ENCODE assay signal across 19 cellular contexts in the genomic region with DNA sequence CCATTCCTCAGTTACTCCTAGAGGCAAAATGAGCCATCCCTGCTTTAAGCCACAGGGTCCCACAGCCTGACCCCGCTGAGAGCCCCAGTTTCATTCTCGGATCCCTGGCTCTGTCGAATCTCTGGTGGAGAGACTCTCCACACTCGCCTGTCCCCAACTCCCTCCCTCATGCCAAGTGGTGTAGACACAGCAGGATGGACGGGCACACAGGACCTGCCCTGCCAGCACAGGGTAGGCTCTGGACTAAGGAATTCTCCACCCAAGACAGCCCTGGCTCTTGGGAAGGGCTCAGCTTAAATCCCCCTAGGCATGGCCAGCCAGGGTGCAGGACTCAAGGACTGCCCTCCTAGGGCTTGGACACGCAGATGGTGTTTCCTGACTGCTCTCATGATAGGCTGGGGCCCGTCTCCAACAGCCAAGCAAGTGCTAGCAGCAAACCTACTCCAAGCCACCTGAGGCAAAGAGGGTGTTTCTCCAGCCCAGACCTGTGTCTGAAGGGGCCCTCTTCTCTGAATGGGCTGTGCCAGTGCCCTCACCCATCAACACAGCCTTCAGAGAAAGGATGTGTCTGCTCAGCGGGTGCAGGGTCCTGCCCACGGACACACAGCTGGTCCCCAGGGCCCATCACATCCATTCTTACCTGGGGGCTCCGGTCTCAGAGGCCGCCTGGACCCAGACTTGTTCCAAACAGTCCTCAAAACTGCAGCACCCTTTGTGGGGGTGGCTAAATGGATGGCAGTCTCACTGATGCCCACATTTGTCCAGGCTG.
"Had no signal": no experiment of that assay in that cellular context is flagged by ENCODE, and none has a peak within 500 bp of the region (broad histone marks: within the 10 kb centered on the region; RNA-seq: fewer than 3 reads in every experiment).

No MANE protein-coding gene starts in this region.

- ATAC-seq: activated T-helper 17 cell treated with anti-CD3 and anti-CD28 coated beads, Interleukin-2, amount 50 U/mL, for 72 hours had no signal

- H3K4me1 ChIP-seq: parathyroid adenoma, stomach, testis had no signal

- H3K9me3 Mint-ChIP-seq: activated naive CD4-positive, alpha-beta T cell treated with anti-CD3 and anti-CD28 coated beads for 36 hours; activated T-helper 17 cell treated with anti-CD3 and anti-CD28 coated beads, Interleukin-2, amount 50 U/mL, for 72 hours; brain; natural killer cell; T-helper 1 cell treated with Interleukin-12 subunit alpha and Interleukin-12 subunit beta and Interleukin-4 antibody, amounts not matched to agents 30 μg/mL and 1 μg/mL, for 36 hours; type B pancreatic cell had no signal

- H3K27me3 Mint-ChIP-seq: activated T-helper 17 cell treated with anti-CD3 and anti-CD28 coated beads, Interleukin-2, amount 50 U/mL, for 72 hours; brain; type B pancreatic cell had no signal

- H3K27ac Mint-ChIP-seq: activated naive CD4-positive, alpha-beta T cell treated with anti-CD3 and anti-CD28 coated beads for 36 hours; activated T-helper 17 cell treated with anti-CD3 and anti-CD28 coated beads, Interleukin-2, amount 50 U/mL, for 72 hours; brain; natural killer cell; T-helper 1 cell treated with Interleukin-12 subunit alpha and Interleukin-12 subunit beta and Interleukin-4 antibody, amounts not matched to agents 30 μg/mL and 1 μg/mL, for 36 hours; type B pancreatic cell had no signal

- H3K27ac ChIP-seq: coronary artery, neutrophil, parathyroid adenoma, skin epidermis, stomach, testis had no signal

- H3K4me1 Mint-ChIP-seq: activated T-helper 17 cell treated with anti-CD3 and anti-CD28 coated beads, Interleukin-2, amount 50 U/mL, for 72 hours; brain; natural killer cell had no signal

- H3K4me3 ChIP-seq: coronary artery, lung, skin epidermis, stomach, testis had no signal

- H3K27me3 ChIP-seq: neutrophil, stomach, testis had no signal

- H3K36me3 Mint-ChIP-seq: brain, natural killer cell, type B pancreatic cell had no signal

- DNase-seq: activated CD4-positive, alpha-beta T cell treated with anti-CD3 and anti-CD28 coated beads, Interleukin-2, amount 50 U/mL, for 1 hour; activated CD4-positive, CD25-positive, alpha-beta regulatory T cell treated with anti-CD3 and anti-CD28 coated beads, Interleukin-2, amount 50 U/mL, for 72 hours; activated naive CD4-positive, alpha-beta T cell treated with anti-CD3 and anti-CD28 coated beads for 36 hours; activated T-cell treated with anti-CD3 and anti-CD28 coated beads for 4 hours; central memory CD4-positive, alpha-beta T cell; natural killer cell; stimulated activated CD4-positive, alpha-beta T cell treated with anti-CD3 and anti-CD28 coated beads, Interleukin-15, amount 100 ng/mL, for 24 hours; stimulated activated CD4-positive, alpha-beta T cell treated with anti-CD3 and anti-CD28 coated beads, Interleukin-4, amount 100 ng/mL, for 1 hour; stomach; testis had no signal

- H3K36me3 ChIP-seq: neutrophil had no signal

- H3K9me3 ChIP-seq: neutrophil, stomach, testis had no signal

- H3K4me3 Mint-ChIP-seq: activated naive CD4-positive, alpha-beta T cell treated with anti-CD3 and anti-CD28 coated beads for 36 hours; activated T-helper 17 cell treated with anti-CD3 and anti-CD28 coated beads, Interleukin-2, amount 50 U/mL, for 72 hours; brain; natural killer cell; T-helper 1 cell treated with Interleukin-12 subunit alpha and Interleukin-12 subunit beta and Interleukin-4 antibody, amounts not matched to agents 30 μg/mL and 1 μg/mL, for 36 hours; type B pancreatic cell had no signal
